18 cellular contexts compared by ENCODE assay signal in genomic region chr3:79066481-79066880, GRCh38.
A peak's percentile ranks its signal among the peaks of the same experiment; 100 is the strongest.
DNase-seq lines count a peak whose midpoint lies in the region; ATAC-seq and TF ChIP-seq lines count a peak whose summit lies in the region.
"Had no signal": no experiment of that assay in that cellular context is flagged by ENCODE, and none has a peak within 500 bp of the region (broad histone marks: within the 10 kb centered on the region; RNA-seq: fewer than 3 reads in every experiment).

No MANE protein-coding gene starts in this region.

- DNase-seq in GM23338 (ENCODE audit: low spot score): peak; percentile 19
- peak; percentile 1 for DNase-seq in fibroblast of pulmonary artery (ENCODE audit: low read depth)
- DNase-seq in effector CD4-positive, alpha-beta T cell: no peak
- DNase-seq in right atrium auricular region (ENCODE audit: low spot score): no peak
- no peak for DNase-seq in spleen
- DNase-seq: AML-193; Caco-2; Calu3; CD4-positive, alpha-beta T cell; CD8-positive, alpha-beta T cell; DMS79 treated with DMSO at 0.1 percent for 48 hours; GF-D8 had no signal

- H3K36me3 ChIP-seq in GM23338 (ENCODE audit: insufficient read depth): no peaks in the 10 kb centered on the region; the same call in 1 of the 2 replicates
- H3K36me3 ChIP-seq in iPS-20b (ENCODE audit: insufficient read depth, low read depth, low read length): no peaks in the 10 kb centered on the region
- H3K36me3 ChIP-seq in right atrium auricular region: no peaks in the 10 kb centered on the region
- H3K36me3 ChIP-seq in spleen: no peaks in the 10 kb centered on the region
- H3K36me3 ChIP-seq: BLaER1 treated with 17β-estradiol and CSF1 and Interleukin-3, amounts not matched to agents 10 nM and 100 nM had no signal

- intact Hi-C loops in spleen (cut with DNase I; ENCODE audit: low total_unique reads): no loop called here

- H3K27ac ChIP-seq in GM23338 (ENCODE audit: low read depth) (no peak overlapping the region), iPS-20b (ENCODE audit: low read length) (peak overlapping the region; percentile 23), right atrium auricular region (no peak overlapping the region), spleen (no peak overlapping the region)
- H3K27ac ChIP-seq: 22Rv1; A549; BLaER1 treated with 17β-estradiol and CSF1 and Interleukin-3, amounts not matched to agents 10 nM and 100 nM; C4-2B had no signal

- H3K4me1 ChIP-seq in GM23338 (ENCODE audit: insufficient read depth) (peaks cover 24% of the 10 kb centered on the region), iPS-20b (ENCODE audit: insufficient read depth, low read length) (peaks cover 21% of the 10 kb centered on the region), right atrium auricular region (no peaks in the 10 kb centered on the region), spleen (no peaks in the 10 kb centered on the region)
- H3K4me1 ChIP-seq: A549; BLaER1 treated with 17β-estradiol and CSF1 and Interleukin-3, amounts not matched to agents 10 nM and 100 nM; Caco-2 had no signal

- no peak for TF ChIP-seq POLR2A in spleen (IDR thresholded peaks at IDR 0.05)

- WGBS in spleen, 5 donors: 69 to 78% (median 73%) methylated on average over 4 of the region's 4 CpGs

- H3K36me3 Mint-ChIP-seq in GM23338 (ENCODE audit: low read depth): peaks cover 3% of the 10 kb centered on the region; the same call in 2 of the 3 replicates
- H3K36me3 Mint-ChIP-seq: CD8-positive, alpha-beta T cell had no signal

- H3K9me2 ChIP-seq in GM23338 (ENCODE audit: insufficient read depth): no peaks in the 10 kb centered on the region; the same call in 1 of the 2 replicates

- no peaks in the 10 kb centered on the region for H3K79me2 ChIP-seq in GM23338 (replicated peaks; ENCODE audit: insufficient read depth)

- peaks cover 1% of the 10 kb centered on the region; the same call in 1 of the 3 replicates for H3K9me3 Mint-ChIP-seq in GM23338

- no peak overlapping the region for H3K9ac ChIP-seq in iPS-20b (ENCODE audit: low read depth, low read length)
- H3K9ac ChIP-seq: BLaER1 treated with 17β-estradiol and CSF1 and Interleukin-3, amounts not matched to agents 10 nM and 100 nM had no signal

- H3K4me1 Mint-ChIP-seq in GM23338: peaks cover 27% of the 10 kb centered on the region
- H3K4me1 Mint-ChIP-seq: B cell had no signal

- no peaks in the 10 kb centered on the region for H3F3A ChIP-seq in GM23338 (replicated peaks; ENCODE audit: low read depth)

- peak overlapping the region; percentile 7 for H3K4me2 ChIP-seq in GM23338
- H3K4me2 ChIP-seq: A549; BLaER1 treated with 17β-estradiol and CSF1 and Interleukin-3, amounts not matched to agents 10 nM and 100 nM had no signal

- H3K4me3 ChIP-seq in GM23338 (no peak overlapping the region), fibroblast of pulmonary artery (replicated peaks; ENCODE audit: low read depth, low read length) (no peak overlapping the region), iPS-20b (ENCODE audit: low read length) (no peak overlapping the region), right atrium auricular region (no peak overlapping the region), spleen (no peak overlapping the region)
- H3K4me3 ChIP-seq: A549; BLaER1 treated with 17β-estradiol and CSF1 and Interleukin-3, amounts not matched to agents 10 nM and 100 nM had no signal

- no peak overlapping the region for H2AFZ ChIP-seq in GM23338

- H3K4me3 Mint-ChIP-seq in GM23338: no peak overlapping the region
- H3K4me3 Mint-ChIP-seq: B cell; CD4-positive, alpha-beta T cell; CD8-positive, alpha-beta T cell had no signal

- ATAC-seq in GM23338: peak; percentile 39; the same call in 2 of the 3 replicates
- ATAC-seq: A549; CD8-positive, alpha-beta T cell had no signal

- H3K27me3 ChIP-seq in GM23338 (ENCODE audit: insufficient read depth): no peaks in the 10 kb centered on the region
- no peaks in the 10 kb centered on the region for H3K27me3 ChIP-seq in iPS-20b (ENCODE audit: insufficient read depth, low read length)
- no peaks in the 10 kb centered on the region for H3K27me3 ChIP-seq in right atrium auricular region
- no peaks in the 10 kb centered on the region for H3K27me3 ChIP-seq in spleen (replicated peaks in 1 of 7)
- H3K27me3 ChIP-seq: BLaER1 treated with 17β-estradiol and CSF1 and Interleukin-3, amounts not matched to agents 10 nM and 100 nM had no signal

- no peak for TF ChIP-seq CTCF in GM23338 (conservative IDR thresholded peaks at IDR 0.05; ENCODE audit: low read depth in 2 of 2)
- no peak for TF ChIP-seq CTCF in fibroblast of pulmonary artery (IDR thresholded peaks at IDR 0.05; ENCODE audit: low read length, missing control alignments)
- TF ChIP-seq CTCF in right atrium auricular region (IDR thresholded peaks at IDR 0.05): no peak
- no peak for TF ChIP-seq CTCF in spleen (IDR thresholded peaks at IDR 0.05 in 8 of 11, conservative IDR thresholded peaks at IDR 0.05 in 3 of 11)

- H4K20me1 ChIP-seq in GM23338 (replicated peaks; ENCODE audit: insufficient read depth): no peaks in the 10 kb centered on the region
- H4K20me1 ChIP-seq: BLaER1 treated with 17β-estradiol and CSF1 and Interleukin-3, amounts not matched to agents 10 nM and 100 nM had no signal

- no peaks in the 10 kb centered on the region for H3K9me3 ChIP-seq in iPS-20b (ENCODE audit: insufficient read depth, low read depth, low read length)
- H3K9me3 ChIP-seq in right atrium auricular region: no peaks in the 10 kb centered on the region
- peaks cover 0 to 12% (median 3%) of the 10 kb centered on the region in 8 donors for H3K9me3 ChIP-seq in spleen
- H3K9me3 ChIP-seq: A549; BLaER1 treated with 17β-estradiol and CSF1 and Interleukin-3, amounts not matched to agents 10 nM and 100 nM; Caco-2 had no signal

- H3K27me3 Mint-ChIP-seq in GM23338 (ENCODE audit: insufficient read depth, low read depth, poor library complexity): peaks cover 2% of the 10 kb centered on the region
- H3K27me3 Mint-ChIP-seq: B cell; CD4-positive, alpha-beta T cell had no signal

- H3K27ac Mint-ChIP-seq in GM23338: peak overlapping the region; percentile 34; the same call in 1 of the 2 replicates
- H3K27ac Mint-ChIP-seq: B cell; CD4-positive, alpha-beta T cell; CD8-positive, alpha-beta T cell had no signal

TF ChIP-seq in GM23338, 12 proteins besides CTCF, POLR2A, EP300 and RAD21:
- no peak for TF ChIP-seq ETS1 (IDR thresholded peaks at IDR 0.05)
- TF ChIP-seq CREB1 (CRISPR knock-in tag; IDR thresholded peaks at IDR 0.05; ENCODE audit: low read depth): no peak
- TF ChIP-seq STAT1 (IDR thresholded peaks at IDR 0.05; ENCODE audit: unreplicated experiment): no peak
- no peak for TF ChIP-seq ZNF114 (CRISPR knock-in tag; IDR thresholded peaks at IDR 0.05)
- no peak for TF ChIP-seq ZNF331 (CRISPR knock-in tag; IDR thresholded peaks at IDR 0.05; ENCODE audit: low read depth)
- TF ChIP-seq EZH2 (IDR thresholded peaks at IDR 0.05; ENCODE audit: low read depth, unreplicated experiment): no peak
- no peak for TF ChIP-seq EZH2phosphoT487 (IDR thresholded peaks at IDR 0.05; ENCODE audit: unreplicated experiment)
- no peak for TF ChIP-seq REST (IDR thresholded peaks at IDR 0.05; ENCODE audit: unreplicated experiment)
TF ChIP-seq in GM23338: peak in this region for 0.

Comparison
In these comparisons a context has a peak if more than half of its experiments do, and no peak if none do; other contexts are left out.
1. DNase-seq: peak in GM23338 (single experiment) and fibroblast of pulmonary artery (single experiment); none in effector CD4-positive, alpha-beta T cell (single experiment), right atrium auricular region (single experiment) and spleen (single experiment).